Comparison of ENCODE assay signal across 8 cellular contexts in genomic region chr2:219530048-219530963, GRCh38. TPM values are rescaled to one million over a fixed set of nuclear protein-coding genes. Genes with fewer than 3 reads are reported as not detected.
A peak's percentile ranks its signal among the peaks of the same experiment; 100 is the strongest.
DNase-seq lines count a peak whose midpoint lies in the region; ATAC-seq, FAIRE-seq and TF ChIP-seq lines count a peak whose summit lies in the region.

No MANE protein-coding gene starts in this region.

- peaks cover 0 to 7% (median 5%) of the 10 kb centered on the region in 10 experiments; a peak in 12 of 20 replicates for H3K4me1 ChIP-seq in BLaER1 treated with 17β-estradiol and CSF1 and Interleukin-3, amounts not matched to agents 10 nM and 100 nM
- peaks cover 0 to 3% of the 10 kb centered on the region in 2 donors for H3K4me1 ChIP-seq in left lung

- no peaks in the 10 kb centered on the region for H3K9me3 ChIP-seq in BLaER1 treated with 17β-estradiol and CSF1 and Interleukin-3, amounts not matched to agents 10 nM and 100 nM (replicated peaks in 1 of 11)
- H3K9me3 ChIP-seq in left lung: no peaks in the 10 kb centered on the region

- H4K20me1 ChIP-seq in BLaER1 treated with 17β-estradiol and CSF1 and Interleukin-3, amounts not matched to agents 10 nM and 100 nM: peaks cover 0 to 36% (median 0%) of the 10 kb centered on the region in 11 experiments; a peak in 8 of 22 replicates

- H3K36me3 ChIP-seq in BLaER1 treated with 17β-estradiol and CSF1 and Interleukin-3, amounts not matched to agents 10 nM and 100 nM: no peaks in the 10 kb centered on the region
- no peaks in the 10 kb centered on the region for H3K36me3 ChIP-seq in left lung

- peak; percentile 96 for DNase-seq in GM19239 (ENCODE audit: insufficient read length, low spot score)
- peak; percentile 19 for DNase-seq in NCI-H524 treated with DMSO at 0.1 percent for 48 hours (lab: John Stamatoyannopoulos, UW)
- peak; percentile 92 for DNase-seq in activated CD4-positive, alpha-beta T cell treated with anti-CD3 and anti-CD28 coated beads for 48 hours
- DNase-seq in choroid plexus epithelial cell (ENCODE audit: low read depth): peak; percentile 88
- DNase-seq in left lung: peak; percentile 87 to 97
- peak; percentile 80 to 88 for DNase-seq in stimulated activated CD4-positive, alpha-beta T cell treated with anti-CD3 and anti-CD28 coated beads, Interleukin-4, amount 100 ng/mL, for 4 hours

- H3K27me3 ChIP-seq in BLaER1 treated with 17β-estradiol and CSF1 and Interleukin-3, amounts not matched to agents 10 nM and 100 nM: peaks cover 42 to 48% (median 47%) of the 10 kb centered on the region in 11 experiments
- H3K27me3 ChIP-seq in left lung: peaks cover 18 to 82% of the 10 kb centered on the region in 2 donors

- FAIRE-seq in GM19239 (lab: Jason Lieb, UNC): peak; percentile 64

- TF ChIP-seq CTCF in choroid plexus epithelial cell (conservative IDR thresholded peaks at IDR 0.05; ENCODE audit: low read depth, low read length) (peak; percentile 96), left lung (IDR thresholded peaks at IDR 0.05) (peak; percentile 91 to 95)

- H3K27ac ChIP-seq in BLaER1 treated with 17β-estradiol and CSF1 and Interleukin-3, amounts not matched to agents 10 nM and 100 nM: no peak overlapping the region
- H3K27ac ChIP-seq in left lung: no peak overlapping the region

- H3K4me2 ChIP-seq in BLaER1 treated with 17β-estradiol and CSF1 and Interleukin-3, amounts not matched to agents 10 nM and 100 nM: peak overlapping the region; percentile 41 to 72 (median 66)

- intact Hi-C loops in left lung (cut with DNase I): loop anchor here in 1 of 2 donors (2.0 kb wide), 1 partner anchor 128 kb away; no protein-coding TSS in a partner anchor

- no peak overlapping the region for H3K4me3 ChIP-seq in BLaER1 treated with 17β-estradiol and CSF1 and Interleukin-3, amounts not matched to agents 10 nM and 100 nM
- H3K4me3 ChIP-seq in choroid plexus epithelial cell (ENCODE audit: low read depth, low read length) (no peak overlapping the region), left lung (no peak overlapping the region)

- ATAC-seq in HG03378 (IDR thresholded peaks at IDR 0.05; ENCODE audit: unreplicated experiment) (peak; percentile 84), left lung (peak; percentile 98)

- peak overlapping the region in 2 of 11 experiments; percentile 25 to 27; a peak in 1 of 22 replicates for H3K9ac ChIP-seq in BLaER1 treated with 17β-estradiol and CSF1 and Interleukin-3, amounts not matched to agents 10 nM and 100 nM

RNA-seq across cellular contexts. Expression of gene CHPF, which starts 13.3 kb away (rescaled TPM):
- 100 to 1,000 TPM in 1 of 2 donors, 10 to 100 TPM in 1; 61.6 to 114 TPM for total RNA-seq in left lung

RNA-seq across cellular contexts. Expression of gene TMEM198, which starts 13.5 kb away (rescaled TPM):
- total RNA-seq in left lung: 1 to 10 TPM; 2.9 to 3.5 TPM

RNA-seq across cellular contexts. Expression of gene ASIC4, which starts 16.0 kb away (rescaled TPM):
- not detected for total RNA-seq in left lung

RNA-seq across cellular contexts. Expression of gene GMPPA, which starts 31.6 kb away (rescaled TPM):
- 10 to 100 TPM; 43.7 to 50.1 TPM for total RNA-seq in left lung

RNA-seq across cellular contexts. Expression of gene OBSL1, which starts 41.0 kb away (rescaled TPM):
- 10 to 100 TPM; 43.4 to 65.0 TPM for total RNA-seq in left lung

Comparison
In these comparisons a context has a peak if more than half of its experiments do, and no peak if none do; other contexts are left out.
1. DNase-seq: peak in every context shown above with its lines; median percentile 96 in GM19239; 92 in activated CD4-positive, alpha-beta T cell treated with anti-CD3 and anti-CD28 coated beads for 48 hours; 92 in left lung; 88 in choroid plexus epithelial cell; 84 in stimulated activated CD4-positive, alpha-beta T cell treated with anti-CD3 and anti-CD28 coated beads, Interleukin-4, amount 100 ng/mL, for 4 hours; 19 in NCI-H524 treated with DMSO at 0.1 percent for 48 hours.